In the genomic region with DNA sequence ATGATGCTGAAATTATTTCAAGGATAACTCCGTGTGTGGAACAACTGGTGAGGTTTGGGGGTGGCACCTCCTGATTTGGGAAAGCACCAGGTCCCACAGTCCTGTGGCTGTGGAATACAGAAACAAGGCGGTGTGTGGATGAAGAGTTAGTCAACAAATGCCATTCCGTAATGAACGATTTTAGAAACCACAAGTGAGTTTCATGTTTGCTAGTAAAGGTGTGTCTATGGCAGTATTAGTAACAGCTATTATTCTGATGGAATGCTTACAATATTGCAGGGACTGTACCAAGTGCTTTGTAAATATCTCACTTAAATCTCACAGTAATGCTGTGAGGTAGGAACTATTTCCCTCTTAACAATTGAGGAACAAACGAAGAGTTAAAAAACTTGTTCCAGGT, we compare ENCODE assay signal across 23 cellular contexts. TPM values are rescaled to one million over a fixed set of nuclear protein-coding genes. Genes with fewer than 3 reads are reported as not detected.
DNase-seq lines count a peak whose midpoint lies in the region; ATAC-seq and TF ChIP-seq lines count a peak whose summit lies in the region.
"Had no signal": no experiment of that assay in that cellular context is flagged by ENCODE, and none has a peak within 500 bp of the region (broad histone marks: within the 10 kb centered on the region; RNA-seq: fewer than 3 reads in every experiment).

No MANE protein-coding gene starts in this region.

- CTCF ChIA-PET in T-cell (lab: Charles Lee) (interaction anchor here in 1 of 2 donors (0.5 kb wide), 1 partner anchor 823 kb away, joined by 3 read pairs; no protein-coding TSS in a partner anchor), GM10248 (lab: Yijun Ruan, JAX) (interaction anchor here (0.7 to 1.4 kb wide), 3 partner anchors 10 to 346 kb away, joined by 3 read pairs; no protein-coding TSS in a partner anchor)

- H3K36me3 ChIP-seq in GM23338 (ENCODE audit: insufficient read depth) = peaks cover 30% of the 10 kb centered on the region
- H3K36me3 ChIP-seq: uterus had no signal

- no peaks in the 10 kb centered on the region for H3K79me2 ChIP-seq in GM23338 (replicated peaks; ENCODE audit: insufficient read depth)

- no peak for TF ChIP-seq CTCF in GM23338 (conservative IDR thresholded peaks at IDR 0.05; ENCODE audit: low read depth in 2 of 2)
- TF ChIP-seq CTCF in epithelial cell of esophagus (IDR thresholded peaks at IDR 0.05; ENCODE audit: insufficient read depth, low read depth, low read length, missing control alignments) = no peak
- TF ChIP-seq CTCF in GM10248 (IDR thresholded peaks at IDR 0.05; ENCODE audit: control extremely low read depth, extremely low read depth, low read depth, missing control alignments) = no peak

- H3K4me1 Mint-ChIP-seq in GM23338 (peaks cover 3% of the 10 kb centered on the region; the same call in 2 of the 3 replicates), T-cell (no peaks in the 10 kb centered on the region)
- H3K4me1 Mint-ChIP-seq: CD14-positive monocyte, IgD-negative memory B cell had no signal

- H3K4me2 ChIP-seq in GM23338 = no peak overlapping the region

- H3K4me3 Mint-ChIP-seq in GM23338 = no peak overlapping the region
- no peak overlapping the region for H3K4me3 Mint-ChIP-seq in T-cell
- H3K4me3 Mint-ChIP-seq: activated CD4-positive, alpha-beta memory T cell treated with anti-CD3 and anti-CD28 coated beads for 36 hours; CD14-positive monocyte; IgD-negative memory B cell had no signal

- no peaks in the 10 kb centered on the region for H3K9me2 ChIP-seq in GM23338 (ENCODE audit: insufficient read depth)

- DNase-seq in GM23338 (ENCODE audit: low spot score) = no peak
- DNase-seq in T-cell = no peak
- DNase-seq in epithelial cell of esophagus (ENCODE audit: low read depth) = peak; percentile 36
- DNase-seq in renal cortical epithelial cell (ENCODE audit: low read depth) = peak; percentile 27
- DNase-seq in occipital lobe (lab: John Stamatoyannopoulos, UW) = no peak
- no peak for DNase-seq in GM10248 (ENCODE audit: extremely low spot score)
- DNase-seq in NCI-H2107 (lab: John Stamatoyannopoulos, UW) = no peak
- DNase-seq: activated CD4-positive, alpha-beta memory T cell treated with anti-CD3 and anti-CD28 coated beads for 36 hours; activated CD8-positive, alpha-beta memory T cell treated with anti-CD3 and anti-CD28 coated beads, Interleukin-2, amount 50 U/mL, for 48 hours; activated effector memory CD4-positive, alpha-beta T cell treated with anti-CD3 and anti-CD28 coated beads, Interleukin-2, amount 50 U/mL, for 16 hours; DMS 273 treated with DMSO at 0.1 percent for 48 hours; islet precursor cell; NCI-H1105; NCI-H2029; NCI-H2227 treated with DMSO at 0.1 percent for 48 hours; NCI-H748 treated with DMSO at 0.1 percent for 48 hours; stimulated activated CD4-positive, alpha-beta T cell treated with anti-CD3 and anti-CD28 coated beads, Interleukin-1b, Interleukin-23, amount 100 ng/mL, for 48 hours; uterus; WERI-Rb-1 had no signal

- POLR2A ChIA-PET in T-cell (lab: Charles Lee) (no interaction called here), GM10248 (lab: Yijun Ruan, JAX) (no interaction called here)

- H3K27me3 Mint-ChIP-seq in GM23338 (ENCODE audit: insufficient read depth, low read depth, poor library complexity) (peaks cover 4% of the 10 kb centered on the region), T-cell (no peaks in the 10 kb centered on the region)
- H3K27me3 Mint-ChIP-seq: activated CD4-positive, alpha-beta memory T cell treated with anti-CD3 and anti-CD28 coated beads for 36 hours; IgD-negative memory B cell had no signal

- H3K27me3 ChIP-seq in GM23338 (ENCODE audit: insufficient read depth) = no peaks in the 10 kb centered on the region
- H3K27me3 ChIP-seq: uterus had no signal

- H3K36me3 Mint-ChIP-seq in GM23338 (ENCODE audit: low read depth) (peaks cover 68% of the 10 kb centered on the region), T-cell (peaks cover 32% of the 10 kb centered on the region)

- ATAC-seq in GM23338 (no peak), T-cell (replicated peaks in 1 of 4) (no peak)

- H3K9me3 Mint-ChIP-seq in GM23338 (no peaks in the 10 kb centered on the region), T-cell (no peaks in the 10 kb centered on the region)
- H3K9me3 Mint-ChIP-seq: activated CD4-positive, alpha-beta memory T cell treated with anti-CD3 and anti-CD28 coated beads for 36 hours; CD14-positive monocyte; IgD-negative memory B cell had no signal

- no peak overlapping the region for H3K4me3 ChIP-seq in GM23338
- H3K4me3 ChIP-seq in epithelial cell of esophagus (ENCODE audit: low read length) = no peak overlapping the region
- H3K4me3 ChIP-seq: prostate gland, SK-N-MC, uterus had no signal

- H3K27ac ChIP-seq in GM23338 (ENCODE audit: low read depth) = peak overlapping the region; percentile 78
- H3K27ac ChIP-seq: prostate gland, SK-N-MC, uterus, WERI-Rb-1 had no signal

- no peak overlapping the region for H2AFZ ChIP-seq in GM23338

- no peaks in the 10 kb centered on the region; the same call in 1 of the 2 replicates for H4K20me1 ChIP-seq in GM23338 (replicated peaks; ENCODE audit: insufficient read depth)

- H3K27ac Mint-ChIP-seq in GM23338 (peak overlapping the region; percentile 93), T-cell (peak overlapping the region; percentile 45 to 46)
- H3K27ac Mint-ChIP-seq: activated CD4-positive, alpha-beta memory T cell treated with anti-CD3 and anti-CD28 coated beads for 36 hours had no signal

- H3F3A ChIP-seq in GM23338 (replicated peaks; ENCODE audit: low read depth) = peaks cover 6% of the 10 kb centered on the region; the same call in 1 of the 2 replicates

- no peaks in the 10 kb centered on the region for H3K4me1 ChIP-seq in GM23338 (ENCODE audit: insufficient read depth)
- H3K4me1 ChIP-seq: prostate gland, uterus had no signal

TF ChIP-seq in GM23338, 12 proteins besides CTCF, POLR2A, EP300 and RAD21 (continues in another document):
- TF ChIP-seq ZNF114 (CRISPR knock-in tag; IDR thresholded peaks at IDR 0.05) (no peak), STAT1 (IDR thresholded peaks at IDR 0.05; ENCODE audit: unreplicated experiment) (no peak), ZNF331 (CRISPR knock-in tag; IDR thresholded peaks at IDR 0.05; ENCODE audit: low read depth) (no peak), NANOG (IDR thresholded peaks at IDR 0.05; ENCODE audit: borderline replicate concordance) (no peak), POLR2AphosphoS5 (IDR thresholded peaks at IDR 0.05; ENCODE audit: low read depth) (no peak)

RNA-seq across cellular contexts. Expression of a gene that starts 53.8 kb away (rescaled TPM):
- 36.6 and 48.8 TPM in 2 replicates for total RNA-seq in GM23338 (2014; rRNA removed; shearing (Covaris generic))
- 12.8 and 14.4 TPM in 2 replicates for polyA plus RNA-seq in GM23338 (2016; fragmentation: Nextera tagmentation; extraction: Ambion mirVana)
- total RNA-seq in T-cell (10 to 100 TPM in 2 of 5 donors, 1 to 10 TPM in 3; 6.2 to 10.9 (median 9.5) TPM), renal cortical epithelial cell (44.3 and 52.3 TPM in 2 replicates), occipital lobe (20.3 TPM)

Comparison
In these comparisons a context has a peak if more than half of its experiments do, and no peak if none do; other contexts are left out.
1. DNase-seq: peak in epithelial cell of esophagus (single experiment) and renal cortical epithelial cell (single experiment); none in GM23338 (single experiment), T-cell (0 of 34), occipital lobe (single experiment), GM10248 (single experiment) and NCI-H2107 (single experiment).